In genomic region chr19:5319516-5319915, GRCh38 we compare ENCODE assay signal across 14 cellular contexts. TPM values are rescaled to one million over a fixed set of nuclear protein-coding genes. Genes with fewer than 3 reads are reported as not detected.
DNase-seq lines count a peak whose midpoint lies in the region; ATAC-seq, FAIRE-seq and TF ChIP-seq lines count a peak whose summit lies in the region.
"Had no signal": no experiment of that assay in that cellular context is flagged by ENCODE, and none has a peak within 500 bp of the region (broad histone marks: within the 10 kb centered on the region; RNA-seq: fewer than 3 reads in every experiment).

No MANE protein-coding gene starts in this region.

- POLR2A ChIA-PET in WTC11 (lab: Charles Lee) = no interaction called here

- intact Hi-C loops in heart left ventricle (cut with DNase I) = no loop called here

- H3K4me3 ChIP-seq in cardiac muscle cell (no peak overlapping the region), heart left ventricle (no peak overlapping the region)
- H3K4me3 ChIP-seq: BLaER1 treated with 17β-estradiol and CSF1 and Interleukin-3, amounts not matched to agents 10 nM and 100 nM had no signal

- H3K27me3 ChIP-seq in cardiac muscle cell (no peaks in the 10 kb centered on the region), heart left ventricle (peaks cover 0 to 12% (median 0%) of the 10 kb centered on the region in 9 donors)

- ATAC-seq in heart left ventricle = no peak
- no peak for ATAC-seq in WTC11
- ATAC-seq in HG03196 (IDR thresholded peaks at IDR 0.05; ENCODE audit: unreplicated experiment) = no peak
- ATAC-seq: HCT116 had no signal

- peak overlapping the region; percentile 66 for H3K27ac ChIP-seq in cardiac muscle cell
- H3K27ac ChIP-seq in heart left ventricle = no peak overlapping the region
- H3K27ac ChIP-seq: BLaER1 treated with 17β-estradiol and CSF1 and Interleukin-3, amounts not matched to agents 10 nM and 100 nM had no signal

- H3K9me3 Mint-ChIP-seq in WTC11 (no peaks in the 10 kb centered on the region), nephron progenitor cell (no peaks in the 10 kb centered on the region)
- H3K9me3 Mint-ChIP-seq: IgD-negative memory B cell had no signal

- H3K36me3 Mint-ChIP-seq in WTC11 (peaks cover 4% of the 10 kb centered on the region), nephron progenitor cell (ENCODE audit: low read depth) (peaks cover 12% of the 10 kb centered on the region)
- H3K36me3 Mint-ChIP-seq: CD4-positive, CD25-positive, alpha-beta regulatory T cell; IgD-negative memory B cell had no signal

- TF ChIP-seq CTCF in cardiac muscle cell (IDR thresholded peaks at IDR 0.05; ENCODE audit: low read depth, low read length) = no peak
- no peak for TF ChIP-seq CTCF in heart left ventricle (IDR thresholded peaks at IDR 0.05)
- TF ChIP-seq CTCF in WTC11 (IDR thresholded peaks at IDR 0.05) = no peak
- no peak for TF ChIP-seq CTCF in nephron progenitor cell (IDR thresholded peaks at IDR 0.05)

- H3K9me3 ChIP-seq in cardiac muscle cell (ENCODE audit: low read depth) = no peaks in the 10 kb centered on the region
- H3K9me3 ChIP-seq in heart left ventricle = peaks cover 0 to 3% (median 0%) of the 10 kb centered on the region in 12 donors
- H3K9me3 ChIP-seq: BLaER1 treated with 17β-estradiol and CSF1 and Interleukin-3, amounts not matched to agents 10 nM and 100 nM had no signal

- H3K27me3 Mint-ChIP-seq in WTC11 (ENCODE audit: low read depth) = no peaks in the 10 kb centered on the region
- peaks cover 3% of the 10 kb centered on the region for H3K27me3 Mint-ChIP-seq in nephron progenitor cell (ENCODE audit: low read depth, poor library complexity)

- H3K4me3 Mint-ChIP-seq in WTC11 (no peak overlapping the region), nephron progenitor cell (no peak overlapping the region)
- H3K4me3 Mint-ChIP-seq: CD4-positive, CD25-positive, alpha-beta regulatory T cell had no signal

- WGBS in heart left ventricle, 4 donors = 84 to 93% (median 91%) methylated on average over 9 of the region's 9 CpGs

- no peak for TF ChIP-seq POLR2A in heart left ventricle (IDR thresholded peaks at IDR 0.05)

- no peak for FAIRE-seq in GM19239 (lab: Jason Lieb, UNC)

- H3K36me3 ChIP-seq in cardiac muscle cell (no peaks in the 10 kb centered on the region), heart left ventricle (no peaks in the 10 kb centered on the region)
- H3K36me3 ChIP-seq: BLaER1 treated with 17β-estradiol and CSF1 and Interleukin-3, amounts not matched to agents 10 nM and 100 nM had no signal

- DNase-seq in cardiac muscle cell (ENCODE audit: low read depth in 1 of 2, low spot score in 1 of 2) (no peak), heart left ventricle (no peak), WTC11 (ENCODE audit: low spot score) (no peak), nephron progenitor cell (no peak), NCI-H748 treated with DMSO at 0.1 percent for 48 hours (lab: John Stamatoyannopoulos, UW) (no peak), GM19239 (ENCODE audit: insufficient read length, low spot score) (no peak)
- DNase-seq: ACHN; CD4-positive, CD25-positive, alpha-beta regulatory T cell; DMS53; GF-D8 had no signal

- H3K27ac Mint-ChIP-seq in WTC11 = peak overlapping the region; percentile 63
- peak overlapping the region; percentile 97 for H3K27ac Mint-ChIP-seq in nephron progenitor cell
- H3K27ac Mint-ChIP-seq: CD4-positive, CD25-positive, alpha-beta regulatory T cell had no signal

- H3K4me1 ChIP-seq in cardiac muscle cell (ENCODE audit: low read depth) = peaks cover 2% of the 10 kb centered on the region
- peaks cover 0 to 7% (median 2%) of the 10 kb centered on the region in 12 donors for H3K4me1 ChIP-seq in heart left ventricle

- H3K4me1 Mint-ChIP-seq in WTC11 (peaks cover 7% of the 10 kb centered on the region), nephron progenitor cell (no peaks in the 10 kb centered on the region)

- CTCF ChIA-PET in WTC11 (lab: Charles Lee) = interaction anchor here (1.2 kb wide), 1 partner anchor 8 kb away, joined by 5 read pairs; no protein-coding TSS in a partner anchor

TF ChIP-seq in WTC11, 78 proteins besides CTCF, POLR2A, EP300 and RAD21:
- TF ChIP-seq CREM (CRISPR knock-in tag; IDR thresholded peaks at IDR 0.05) (no peak), E2F5 (CRISPR knock-in tag; IDR thresholded peaks at IDR 0.05) (no peak), JAZF1 (CRISPR knock-in tag; IDR thresholded peaks at IDR 0.05) (no peak), NFE2L1 (CRISPR knock-in tag; IDR thresholded peaks at IDR 0.05) (no peak)
- TF ChIP-seq, protein P1, sequence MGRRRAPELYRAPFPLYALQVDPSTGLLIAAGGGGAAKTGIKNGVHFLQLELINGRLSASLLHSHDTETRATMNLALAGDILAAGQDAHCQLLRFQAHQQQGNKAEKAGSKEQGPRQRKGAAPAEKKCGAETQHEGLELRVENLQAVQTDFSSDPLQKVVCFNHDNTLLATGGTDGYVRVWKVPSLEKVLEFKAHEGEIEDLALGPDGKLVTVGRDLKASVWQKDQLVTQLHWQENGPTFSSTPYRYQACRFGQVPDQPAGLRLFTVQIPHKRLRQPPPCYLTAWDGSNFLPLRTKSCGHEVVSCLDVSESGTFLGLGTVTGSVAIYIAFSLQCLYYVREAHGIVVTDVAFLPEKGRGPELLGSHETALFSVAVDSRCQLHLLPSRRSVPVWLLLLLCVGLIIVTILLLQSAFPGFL (CRISPR knock-in tag; IDR thresholded peaks at IDR 0.05; ENCODE audit: borderline replicate concordance) = no peak
- TF ChIP-seq, protein P2, sequence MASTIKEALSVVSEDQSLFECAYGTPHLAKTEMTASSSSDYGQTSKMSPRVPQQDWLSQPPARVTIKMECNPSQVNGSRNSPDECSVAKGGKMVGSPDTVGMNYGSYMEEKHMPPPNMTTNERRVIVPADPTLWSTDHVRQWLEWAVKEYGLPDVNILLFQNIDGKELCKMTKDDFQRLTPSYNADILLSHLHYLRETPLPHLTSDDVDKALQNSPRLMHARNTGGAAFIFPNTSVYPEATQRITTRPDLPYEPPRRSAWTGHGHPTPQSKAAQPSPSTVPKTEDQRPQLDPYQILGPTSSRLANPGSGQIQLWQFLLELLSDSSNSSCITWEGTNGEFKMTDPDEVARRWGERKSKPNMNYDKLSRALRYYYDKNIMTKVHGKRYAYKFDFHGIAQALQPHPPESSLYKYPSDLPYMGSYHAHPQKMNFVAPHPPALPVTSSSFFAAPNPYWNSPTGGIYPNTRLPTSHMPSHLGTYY (CRISPR knock-in tag; IDR thresholded peaks at IDR 0.05) = no peak

RNA-seq across cellular contexts. Expression of gene PTPRS, which starts 21.1 kb away (rescaled TPM):
- total RNA-seq in cardiac muscle cell (247 and 351 TPM in 2 replicates), heart left ventricle (100 to 1,000 TPM in 1 of 9 donors, 10 to 100 TPM in 8; 20.0 to 113 (median 33.0) TPM), WTC11 (2021) (201 to 253 TPM (median 244 TPM) in 3 replicates)
- polyA plus RNA-seq in cardiac muscle cell (46.0 and 68.7 TPM in 2 replicates), heart left ventricle (10 to 100 TPM in 1 of 2 donors, 1 to 10 TPM in 1; 6.3 to 10.6 TPM)
